ENCODE assay signal across 11 cellular contexts in the genomic region with DNA sequence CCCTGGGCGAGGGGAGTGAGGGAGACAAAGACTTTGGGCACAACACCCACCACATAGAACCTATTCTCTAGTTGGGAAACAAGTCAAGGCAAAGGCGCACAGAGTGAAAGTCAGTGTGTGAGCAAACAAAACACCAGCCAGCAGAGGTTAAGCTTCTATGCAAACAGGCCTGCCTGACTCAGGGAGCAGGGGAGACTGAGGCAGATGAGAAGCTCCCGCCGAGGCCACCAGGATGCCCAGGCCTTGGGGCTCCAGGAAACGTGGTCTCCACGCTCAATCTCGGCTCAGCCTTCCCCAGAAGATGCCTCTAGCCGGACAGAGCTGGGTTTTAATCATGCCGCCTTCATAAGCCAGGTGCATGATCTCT.
DNase-seq lines count a peak whose midpoint lies in the region; ATAC-seq, FAIRE-seq and TF ChIP-seq lines count a peak whose summit lies in the region.
"Had no signal": no experiment of that assay in that cellular context is flagged by ENCODE, and none has a peak within 500 bp of the region (broad histone marks: within the 10 kb centered on the region; RNA-seq: fewer than 3 reads in every experiment).

No MANE protein-coding gene starts in this region.

- peaks cover 15% of the 10 kb centered on the region for H3K4me1 ChIP-seq in astrocyte (ENCODE audit: insufficient read depth, low read length)
- peaks cover 23% of the 10 kb centered on the region for H3K4me1 ChIP-seq in neural progenitor cell
- peaks cover 0 to 12% (median 4%) of the 10 kb centered on the region in 4 donors for H3K4me1 ChIP-seq in tibial artery
- H3K4me1 ChIP-seq: uterus had no signal

- H3K36me3 ChIP-seq in astrocyte (ENCODE audit: insufficient read depth, low read length): no peaks in the 10 kb centered on the region
- no peaks in the 10 kb centered on the region for H3K36me3 ChIP-seq in neural progenitor cell
- no peaks in the 10 kb centered on the region for H3K36me3 ChIP-seq in tibial artery
- H3K36me3 ChIP-seq: brain microvascular endothelial cell, uterus had no signal

- TF ChIP-seq CTCF in astrocyte (IDR thresholded peaks at IDR 0.05; ENCODE audit: insufficient read depth, low read depth, low read length) (no peak), neural progenitor cell (IDR thresholded peaks at IDR 0.05) (no peak), tibial artery (IDR thresholded peaks at IDR 0.05) (peak in 1 of 2 experiments; percentile 3)

- H4K20me1 ChIP-seq in astrocyte (ENCODE audit: insufficient read depth, low read length): no peaks in the 10 kb centered on the region
- H4K20me1 ChIP-seq in neural progenitor cell (ENCODE audit: low read depth): no peaks in the 10 kb centered on the region

- H3K9ac ChIP-seq in astrocyte (ENCODE audit: low read length) (no peak overlapping the region), neural progenitor cell (no peak overlapping the region)

- no peak overlapping the region for H3K27ac Mint-ChIP-seq in astrocyte (ENCODE audit: unreplicated experiment)
- no peak overlapping the region for H3K27ac Mint-ChIP-seq in neural progenitor cell
- H3K27ac Mint-ChIP-seq: activated B cell treated with CpG ODN at 0.5 μM for 24 hours had no signal

- no peak for DNase-seq in astrocyte (ENCODE audit: low read depth)
- no peak for DNase-seq in neural progenitor cell (ENCODE audit: low spot score)
- no peak for DNase-seq in tibial artery
- DNase-seq in effector CD8-positive, alpha-beta T cell (lab: John Stamatoyannopoulos, UW): no peak
- DNase-seq in HK-2 (ENCODE audit: unreplicated experiment): no peak

- H3K9me3 ChIP-seq in astrocyte (ENCODE audit: insufficient read depth, low read depth, low read length): no peaks in the 10 kb centered on the region
- no peaks in the 10 kb centered on the region for H3K9me3 ChIP-seq in neural progenitor cell (ENCODE audit: low read depth)
- H3K9me3 ChIP-seq in tibial artery: no peaks in the 10 kb centered on the region
- H3K9me3 ChIP-seq: uterus had no signal

- H3K79me2 ChIP-seq in astrocyte (ENCODE audit: insufficient read depth, low read length) (no peaks in the 10 kb centered on the region), neural progenitor cell (ENCODE audit: low read depth) (no peaks in the 10 kb centered on the region)

- H3K9me3 Mint-ChIP-seq in astrocyte (ENCODE audit: unreplicated experiment): no peaks in the 10 kb centered on the region
- H3K9me3 Mint-ChIP-seq in neural progenitor cell: no peaks in the 10 kb centered on the region
- H3K9me3 Mint-ChIP-seq: activated B cell treated with CpG ODN at 0.5 μM for 24 hours had no signal

- H3K4me3 Mint-ChIP-seq in astrocyte (ENCODE audit: unreplicated experiment) (no peak overlapping the region), neural progenitor cell (no peak overlapping the region)

- no peak for FAIRE-seq in astrocyte (lab: Jason Lieb, UNC)

- peaks cover 26% of the 10 kb centered on the region for H3F3A ChIP-seq in neural progenitor cell (ENCODE audit: low read depth)

- peak overlapping the region; percentile 90 for H2AFZ ChIP-seq in astrocyte (ENCODE audit: low read depth, low read length)
- H2AFZ ChIP-seq in neural progenitor cell (replicated peaks): peak overlapping the region; percentile 75

- intact Hi-C loops in tibial artery (cut with DNase I; ENCODE audit: low total_unique reads): loop anchor here (5.0 kb wide), 1 partner anchor 549 kb away; no protein-coding TSS in a partner anchor

- ATAC-seq in GM18870 (IDR thresholded peaks at IDR 0.05; ENCODE audit: unreplicated experiment) (peak; percentile 8), HG03095 (IDR thresholded peaks at IDR 0.05; ENCODE audit: unreplicated experiment) (peak; percentile 10), HG03442 (IDR thresholded peaks at IDR 0.05; ENCODE audit: unreplicated experiment) (no peak)

- H3K27ac ChIP-seq in astrocyte (ENCODE audit: low read depth, low read length) (no peak overlapping the region), neural progenitor cell (no peak overlapping the region), tibial artery (no peak overlapping the region)
- H3K27ac ChIP-seq: brain microvascular endothelial cell, uterus had no signal

- H3K36me3 Mint-ChIP-seq in astrocyte (ENCODE audit: low read depth, unreplicated experiment) (peaks cover 5% of the 10 kb centered on the region), neural progenitor cell (no peaks in the 10 kb centered on the region)

- H3K4me2 ChIP-seq in astrocyte (ENCODE audit: low read length) (peak overlapping the region; percentile 90), neural progenitor cell (peak overlapping the region; percentile 70)

- peaks cover 7% of the 10 kb centered on the region for H3K4me1 Mint-ChIP-seq in astrocyte (ENCODE audit: low read depth, unreplicated experiment)
- H3K4me1 Mint-ChIP-seq in neural progenitor cell: peaks cover 35% of the 10 kb centered on the region

- no peaks in the 10 kb centered on the region for H3K27me3 ChIP-seq in astrocyte (ENCODE audit: insufficient read depth, low read length)
- H3K27me3 ChIP-seq in neural progenitor cell: peaks cover 16% of the 10 kb centered on the region
- H3K27me3 ChIP-seq in tibial artery: peaks cover 0 to 39% of the 10 kb centered on the region in 2 donors
- H3K27me3 ChIP-seq: brain microvascular endothelial cell, uterus had no signal

- peaks cover 4% of the 10 kb centered on the region for H3K27me3 Mint-ChIP-seq in astrocyte (ENCODE audit: low read depth, unreplicated experiment)
- H3K27me3 Mint-ChIP-seq in neural progenitor cell (ENCODE audit: insufficient read depth, low read depth): peaks cover 19% of the 10 kb centered on the region

- no peak overlapping the region for H3K4me3 ChIP-seq in astrocyte (ENCODE audit: insufficient read depth, low read depth, low read length)
- H3K4me3 ChIP-seq in neural progenitor cell: no peak overlapping the region
- peak overlapping the region in 1 of 2 donors; percentile 53 for H3K4me3 ChIP-seq in tibial artery
